Comparison of ENCODE assay signal across 8 cellular contexts in the genomic region with DNA sequence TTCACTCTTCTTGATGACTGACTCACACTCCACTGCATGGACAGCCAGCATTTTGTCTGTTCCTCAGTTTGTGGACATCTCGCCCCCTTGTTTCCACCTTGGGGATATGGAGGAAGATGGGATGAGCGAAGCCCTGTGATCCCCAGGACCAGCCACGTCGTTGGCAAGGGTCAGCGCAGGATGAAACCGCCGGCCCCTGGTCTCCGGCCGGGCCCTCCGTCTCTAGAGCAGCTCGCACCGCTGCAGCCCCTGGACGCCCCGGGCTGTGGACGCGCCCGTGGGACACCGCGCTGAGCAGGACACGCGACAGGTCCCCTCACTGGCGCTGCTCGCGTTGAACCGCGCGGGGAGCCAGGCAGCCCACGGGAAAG. TPM values are rescaled to one million over a fixed set of nuclear protein-coding genes. Genes with fewer than 3 reads are reported as not detected.
A peak's percentile ranks its signal among the peaks of the same experiment; 100 is the strongest.
DNase-seq lines count a peak whose midpoint lies in the region; ATAC-seq and TF ChIP-seq lines count a peak whose summit lies in the region.

No MANE protein-coding gene starts in this region.

- intact Hi-C loops in colonic mucosa (cut with DNase I) (no loop called here), aorta (cut with DNase I) (no loop called here)

- H3K9me3 Mint-ChIP-seq in mesothelial cell of epicardium: no peaks in the 10 kb centered on the region

- H3K4me3 ChIP-seq in GM23248: peak overlapping the region; percentile 92
- peak overlapping the region; percentile 95 for H3K4me3 ChIP-seq in colonic mucosa
- peak overlapping the region; percentile 8 to 46 for H3K4me3 ChIP-seq in aorta (ENCODE audit: low read length in 2 of 2)

- H4K20me1 ChIP-seq in GM23248 (ENCODE audit: insufficient read depth): no peaks in the 10 kb centered on the region

- H3K79me2 ChIP-seq in GM23248 (ENCODE audit: insufficient read depth): peaks cover 43% of the 10 kb centered on the region

- peak; percentile 22 for DNase-seq in EL
- peak; percentile 52 for DNase-seq in GM23248
- DNase-seq in LoVo (ENCODE audit: low spot score): peak; percentile 1
- no peak for DNase-seq in colonic mucosa
- peak in 1 of 2 experiments; percentile 42 for DNase-seq in mesothelial cell of epicardium (ENCODE audit: low spot score in 2 of 2, unreplicated experiment in 2 of 2)
- peak in 1 of 2 donors; percentile 60 for DNase-seq in aorta
- no peak for DNase-seq in NCI-H510A treated with DMSO at 0.1 percent for 48 hours (lab: John Stamatoyannopoulos, UW)
- no peak for DNase-seq in stimulated activated CD4-positive, alpha-beta T cell treated with anti-CD3 and anti-CD28 coated beads, Interleukin-4, amount 100 ng/mL, for 1 hour

- H3K36me3 ChIP-seq in GM23248 (ENCODE audit: low read depth): no peaks in the 10 kb centered on the region
- no peaks in the 10 kb centered on the region for H3K36me3 ChIP-seq in colonic mucosa
- H3K36me3 ChIP-seq in aorta (ENCODE audit: control insufficient read depth in 1 of 2, insufficient read depth in 2 of 2, low read length in 1 of 2): no peaks in the 10 kb centered on the region

- peaks cover 17% of the 10 kb centered on the region for H3K4me1 ChIP-seq in GM23248 (ENCODE audit: insufficient read depth)
- H3K4me1 ChIP-seq in colonic mucosa: peaks cover 13% of the 10 kb centered on the region
- peaks cover 0 to 3% of the 10 kb centered on the region in 2 donors for H3K4me1 ChIP-seq in aorta (ENCODE audit: control insufficient read depth in 1 of 2, insufficient read depth in 2 of 2, low read length in 2 of 2)

- H3K9me3 ChIP-seq in GM23248 (ENCODE audit: low read depth) (no peaks in the 10 kb centered on the region), colonic mucosa (no peaks in the 10 kb centered on the region), aorta (ENCODE audit: control insufficient read depth, low read length) (no peaks in the 10 kb centered on the region)

- peak overlapping the region; percentile 87 for H2AFZ ChIP-seq in GM23248

- peak overlapping the region; percentile 88 for H3K27ac Mint-ChIP-seq in mesothelial cell of epicardium

- peak overlapping the region; percentile 77 for H3K4me3 Mint-ChIP-seq in mesothelial cell of epicardium

- H3K9ac ChIP-seq in GM23248: peak overlapping the region; percentile 82
- H3K9ac ChIP-seq in colonic mucosa (ENCODE audit: low read depth in 2 of 2, low read length in 2 of 2): peak overlapping the region; percentile 60 to 84

- H3K9me2 ChIP-seq in GM23248 (ENCODE audit: insufficient read depth): no peaks in the 10 kb centered on the region

- H3K27me3 ChIP-seq in GM23248 (replicated peaks; ENCODE audit: insufficient read depth) (no peaks in the 10 kb centered on the region), colonic mucosa (no peaks in the 10 kb centered on the region), aorta (ENCODE audit: control insufficient read depth in 1 of 2, insufficient read depth in 2 of 2, low read length in 1 of 2) (no peaks in the 10 kb centered on the region)

- peaks cover 8% of the 10 kb centered on the region; the same call in 1 of the 2 replicates for H3F3A ChIP-seq in GM23248 (ENCODE audit: insufficient read depth)

- no peaks in the 10 kb centered on the region for H3K27me3 Mint-ChIP-seq in mesothelial cell of epicardium (ENCODE audit: low read depth)

- H3K27ac ChIP-seq in GM23248 (peak overlapping the region; percentile 38), colonic mucosa (peak overlapping the region; percentile 67), aorta (ENCODE audit: low read depth in 1 of 2, low read length in 2 of 2) (no peak overlapping the region)

- peak overlapping the region; percentile 79 for H3K4me2 ChIP-seq in GM23248 (ENCODE audit: unreplicated experiment)

- peaks cover 18% of the 10 kb centered on the region for H3K4me1 Mint-ChIP-seq in mesothelial cell of epicardium

- H3K36me3 Mint-ChIP-seq in mesothelial cell of epicardium: peaks cover 2% of the 10 kb centered on the region

- ATAC-seq in aorta (ENCODE audit: low FRiP score): peak; percentile 58

- in situ Hi-C loops in GM23248 (cut with MboI): no loop called here

- TF ChIP-seq CTCF in colonic mucosa (IDR thresholded peaks at IDR 0.05): no peak
- TF ChIP-seq CTCF in mesothelial cell of epicardium (IDR thresholded peaks at IDR 0.05; ENCODE audit: unreplicated experiment): no peak

- WGBS in GM23248 (ENCODE audit: low coverage in 1 of 2, low lambda C conversion rate in 2 of 2, missing lambda C conversion rate in 2 of 2), 2 experiments: 2% methylated on average over 28 of the region's 28 CpGs
- 1 to 2% methylated on average over 28 of the region's 28 CpGs for WGBS in aorta, 2 donors

RNA-seq across cellular contexts. Expression of a gene that starts 0.6 kb away (rescaled TPM):
- total RNA-seq in GM23248 (2014; rRNA removed; shearing (Covaris generic)): 8.9 and 9.7 TPM in 2 replicates
- 23.1 and 24.9 TPM in 2 replicates for polyA plus RNA-seq in GM23248 (2016; fragmentation: Nextera tagmentation; extraction: Ambion mirVana)
- 10 to 100 TPM; 31.9 to 66.3 TPM for total RNA-seq in colonic mucosa
- total RNA-seq in mesothelial cell of epicardium: 59.9 to 64.9 TPM (median 62.2 TPM) in 3 replicates
- total RNA-seq in aorta: 10 to 100 TPM; 37.7 to 38.5 TPM
- polyA plus RNA-seq in aorta: 10 to 100 TPM; 12.4 to 19.3 TPM

Comparison
In these comparisons a context has a peak if more than half of its experiments do, and no peak if none do; other contexts are left out.
1. DNase-seq: peak in EL (single experiment), GM23248 (single experiment) and LoVo (single experiment); none in colonic mucosa (single experiment), NCI-H510A treated with DMSO at 0.1 percent for 48 hours (single experiment) and stimulated activated CD4-positive, alpha-beta T cell treated with anti-CD3 and anti-CD28 coated beads, Interleukin-4, amount 100 ng/mL, for 1 hour (single experiment).
2. H3K27ac ChIP-seq: peak in GM23248 (single experiment) and colonic mucosa (single experiment); none in aorta (0 of 2).
3. H3K4me3 ChIP-seq: peak in every context shown above with its lines; median percentile 95 in colonic mucosa; 92 in GM23248; 27 in aorta.